ENCODE assay signal across 30 cellular contexts in the genomic region with DNA sequence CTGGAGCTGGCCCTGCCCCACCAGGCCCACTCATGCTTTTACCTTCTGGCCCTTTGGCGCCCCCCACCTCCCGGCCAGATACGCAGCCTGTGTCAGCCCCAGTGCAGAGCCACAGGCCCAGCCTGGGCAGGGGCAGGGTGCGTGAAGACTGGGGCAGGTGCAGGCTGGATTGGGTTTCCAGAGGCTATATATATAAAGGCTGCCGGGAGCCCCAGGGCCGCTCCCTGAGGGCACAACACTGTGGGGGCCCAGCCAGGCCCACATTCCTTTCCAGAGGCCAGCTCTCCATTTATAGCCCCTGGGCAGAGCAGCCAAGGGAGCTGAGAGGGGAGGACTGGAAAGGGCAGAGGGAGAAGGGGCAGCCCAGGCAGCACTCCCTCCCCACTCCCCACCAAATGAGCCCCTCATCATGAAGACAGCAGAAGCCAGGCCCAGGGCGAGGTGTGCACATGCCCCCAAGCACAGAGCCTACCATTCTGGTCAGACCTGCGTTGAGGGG. TPM values are rescaled to one million over a fixed set of nuclear protein-coding genes. Genes with fewer than 3 reads are reported as not detected.
DNase-seq lines count a peak whose midpoint lies in the region; ATAC-seq, FAIRE-seq and TF ChIP-seq lines count a peak whose summit lies in the region.
"Had no signal": no experiment of that assay in that cellular context is flagged by ENCODE, and none has a peak within 500 bp of the region (broad histone marks: within the 10 kb centered on the region; RNA-seq: fewer than 3 reads in every experiment).

No MANE protein-coding gene starts in this region.

- dilution Hi-C loops in mammary epithelial cell (cut with HindIII; ENCODE audit: low sequenced_read_pairs), result no loop called here

- TF ChIP-seq CTCF in H1 (IDR thresholded peaks at IDR 0.05; ENCODE audit: control extremely low read depth in 1 of 3, insufficient read depth in 1 of 3, low read depth in 1 of 3, low read length in 3 of 3) (peak; percentile 24 to 40 (median 34); a peak in 3 of 4 replicates), nephron progenitor cell (IDR thresholded peaks at IDR 0.05) (no peak), mammary epithelial cell (conservative IDR thresholded peaks at IDR 0.05 in 1 of 2, IDR thresholded peaks at IDR 0.05 in 1 of 2; ENCODE audit: extremely low read depth in 1 of 2, insufficient read depth in 1 of 2, low read depth in 1 of 2, low read length in 2 of 2) (no peak)

- H3K27ac Mint-ChIP-seq in nephron progenitor cell, result no peak overlapping the region
- H3K27ac Mint-ChIP-seq in activated CD8-positive, alpha-beta memory T cell treated with anti-CD3 and anti-CD28 coated beads, Interleukin-2, amount 10 ng/mL, durations not matched to agents 7 days and 5 days, result no peak overlapping the region
- H3K27ac Mint-ChIP-seq in naive thymus-derived CD8-positive, alpha-beta T cell, result no peak overlapping the region
- H3K27ac Mint-ChIP-seq: activated B cell treated with CpG ODN at 0.5 μM for 24 hours; activated naive CD4-positive, alpha-beta T cell treated with anti-CD3 and anti-CD28 coated beads, Interleukin-2, amount 10 ng/mL, durations not matched to agents 7 days and 5 days; activated T-helper 1 cell treated with anti-CD3 and anti-CD28 coated beads, Interleukin-12 subunit alpha, Interleukin-12 subunit beta, Interleukin-2, Interleukin-4 antibody, amounts not matched to agents 30 ng/mL and 10 ng/mL and 1 ng/mL, durations not matched to agents 14 hours and 24 hours and 36 hours; stimulated activated naive CD8-positive, alpha-beta T cell treated with anti-CD3 and anti-CD28 coated beads, Interleukin-15, amount 100 ng/mL, for 72 hours had no signal

- no peaks in the 10 kb centered on the region for H3K79me1 ChIP-seq in H1 (ENCODE audit: low read depth, low read length)

- no peak overlapping the region for H2BK15ac ChIP-seq in H1 (ENCODE audit: low read length)

- H3K23me2 ChIP-seq in H1 (ENCODE audit: low read depth, low read length), result peaks cover 3% of the 10 kb centered on the region

- H2BK20ac ChIP-seq in H1 (ENCODE audit: low read length), result no peak overlapping the region

- H3K36me3 ChIP-seq in H7 (replicated peaks; ENCODE audit: control insufficient read depth, insufficient read depth, low read length), result no peaks in the 10 kb centered on the region
- H3K36me3 ChIP-seq in H1 (ENCODE audit: control insufficient read depth in 2 of 4, insufficient read depth in 4 of 4, low read length in 3 of 4), result no peaks in the 10 kb centered on the region
- H3K36me3 ChIP-seq in mammary epithelial cell (ENCODE audit: insufficient read depth, low read length), result no peaks in the 10 kb centered on the region
- H3K36me3 ChIP-seq: BE2C, brain microvascular endothelial cell, thyroid gland had no signal

- H3K9ac ChIP-seq in H1 (replicated peaks in 1 of 4; ENCODE audit: extremely low read depth in 1 of 4, low read depth in 3 of 4, low read length in 3 of 4) (no peak overlapping the region), mammary epithelial cell (ENCODE audit: insufficient read depth, low read length) (no peak overlapping the region)

- no peak for ATAC-seq in activated CD8-positive, alpha-beta memory T cell treated with anti-CD3 and anti-CD28 coated beads, Interleukin-2, amount 10 ng/mL, durations not matched to agents 7 days and 5 days
- no peak for ATAC-seq in naive thymus-derived CD8-positive, alpha-beta T cell
- ATAC-seq in HG02885 (IDR thresholded peaks at IDR 0.05; ENCODE audit: poor library complexity, unreplicated experiment), result no peak
- ATAC-seq: mucosa of descending colon; Panc1; stimulated activated naive CD8-positive, alpha-beta T cell treated with anti-CD3 and anti-CD28 coated beads, Interleukin-15, amount 100 ng/mL, for 72 hours had no signal

- no peak overlapping the region for H3K4ac ChIP-seq in H1 (replicated peaks; ENCODE audit: insufficient read length, low read depth, low read length)

- POLR2A ChIA-PET in H1 (lab: Charles Lee; ENCODE audit: partially characterized antibody), result no interaction called here
- POLR2A ChIA-PET in naive thymus-derived CD8-positive, alpha-beta T cell (lab: Charles Lee), result no interaction called here

- no peak overlapping the region for H3K23ac ChIP-seq in H1 (ENCODE audit: insufficient read length)

- H2AFZ ChIP-seq in H1 (ENCODE audit: low read length), result no peak overlapping the region
- no peak overlapping the region for H2AFZ ChIP-seq in mammary epithelial cell (ENCODE audit: low read depth, low read length)

- H3K9me3 Mint-ChIP-seq in nephron progenitor cell, result no peaks in the 10 kb centered on the region
- no peaks in the 10 kb centered on the region for H3K9me3 Mint-ChIP-seq in activated CD8-positive, alpha-beta memory T cell treated with anti-CD3 and anti-CD28 coated beads, Interleukin-2, amount 10 ng/mL, durations not matched to agents 7 days and 5 days (ENCODE audit: low read depth)
- H3K9me3 Mint-ChIP-seq in naive thymus-derived CD8-positive, alpha-beta T cell, result no peaks in the 10 kb centered on the region
- H3K9me3 Mint-ChIP-seq: activated B cell treated with CpG ODN at 0.5 μM for 24 hours; activated naive CD4-positive, alpha-beta T cell treated with anti-CD3 and anti-CD28 coated beads, Interleukin-2, amount 10 ng/mL, durations not matched to agents 7 days and 5 days; activated T-helper 1 cell treated with anti-CD3 and anti-CD28 coated beads, Interleukin-12 subunit alpha, Interleukin-12 subunit beta, Interleukin-2, Interleukin-4 antibody, amounts not matched to agents 30 ng/mL and 10 ng/mL and 1 ng/mL, durations not matched to agents 14 hours and 24 hours and 36 hours; neural crest cell; stimulated activated naive CD8-positive, alpha-beta T cell treated with anti-CD3 and anti-CD28 coated beads, Interleukin-15, amount 100 ng/mL, for 72 hours had no signal

- no peak overlapping the region for H4K91ac ChIP-seq in H1 (replicated peaks; ENCODE audit: insufficient read length, low read length)

- H2BK12ac ChIP-seq in H1 (ENCODE audit: low read depth, low read length), result no peak overlapping the region

- H2BK5ac ChIP-seq in H1 (ENCODE audit: low read depth, low read length), result no peak overlapping the region

- H3K4me1 ChIP-seq in H1 (replicated peaks in 1 of 4; ENCODE audit: control insufficient read depth in 3 of 4, insufficient read depth in 4 of 4, low read length in 3 of 4), result peaks cover 0 to 8% (median 2%) of the 10 kb centered on the region in 4 experiments; a peak in 3 of 7 replicates
- H3K4me1 ChIP-seq in mammary epithelial cell (ENCODE audit: insufficient read depth, low read length), result no peaks in the 10 kb centered on the region
- H3K4me1 ChIP-seq: BE2C had no signal

- H3K4me1 Mint-ChIP-seq in nephron progenitor cell, result peaks cover 5% of the 10 kb centered on the region
- no peaks in the 10 kb centered on the region for H3K4me1 Mint-ChIP-seq in activated CD8-positive, alpha-beta memory T cell treated with anti-CD3 and anti-CD28 coated beads, Interleukin-2, amount 10 ng/mL, durations not matched to agents 7 days and 5 days
- H3K4me1 Mint-ChIP-seq in naive thymus-derived CD8-positive, alpha-beta T cell, result peaks cover 0 to 4% (median 0%) of the 10 kb centered on the region in 4 donors
- H3K4me1 Mint-ChIP-seq: activated B cell treated with CpG ODN at 0.5 μM for 24 hours; activated naive CD4-positive, alpha-beta T cell treated with anti-CD3 and anti-CD28 coated beads, Interleukin-2, amount 10 ng/mL, durations not matched to agents 7 days and 5 days; neural crest cell; stimulated activated naive CD8-positive, alpha-beta T cell treated with anti-CD3 and anti-CD28 coated beads, Interleukin-15, amount 100 ng/mL, for 72 hours had no signal

- H3K27ac ChIP-seq in H1 (ENCODE audit: low read depth, low read length), result no peak overlapping the region
- no peak overlapping the region for H3K27ac ChIP-seq in mammary epithelial cell (ENCODE audit: insufficient read depth, low read depth, low read length)
- H3K27ac ChIP-seq: brain microvascular endothelial cell, thyroid gland had no signal

- H4K8ac ChIP-seq in H1 (ENCODE audit: extremely low read depth, insufficient read depth, low read length), result no peak overlapping the region; the same call in 1 of the 2 replicates

- H3K4me3 Mint-ChIP-seq in nephron progenitor cell, result no peak overlapping the region
- no peak overlapping the region for H3K4me3 Mint-ChIP-seq in activated CD8-positive, alpha-beta memory T cell treated with anti-CD3 and anti-CD28 coated beads, Interleukin-2, amount 10 ng/mL, durations not matched to agents 7 days and 5 days
- no peak overlapping the region for H3K4me3 Mint-ChIP-seq in naive thymus-derived CD8-positive, alpha-beta T cell
- H3K4me3 Mint-ChIP-seq: activated B cell treated with CpG ODN at 0.5 μM for 24 hours; activated naive CD4-positive, alpha-beta T cell treated with anti-CD3 and anti-CD28 coated beads, Interleukin-2, amount 10 ng/mL, durations not matched to agents 7 days and 5 days; activated T-helper 1 cell treated with anti-CD3 and anti-CD28 coated beads, Interleukin-12 subunit alpha, Interleukin-12 subunit beta, Interleukin-2, Interleukin-4 antibody, amounts not matched to agents 30 ng/mL and 10 ng/mL and 1 ng/mL, durations not matched to agents 14 hours and 24 hours and 36 hours; neural crest cell; stimulated activated naive CD8-positive, alpha-beta T cell treated with anti-CD3 and anti-CD28 coated beads, Interleukin-15, amount 100 ng/mL, for 72 hours had no signal

- H3K56ac ChIP-seq in H1 (replicated peaks; ENCODE audit: insufficient read length, low read depth, low read length), result no peak overlapping the region

- intact Hi-C loops in mammary epithelial cell (cut with micrococcal nuclease), result no loop called here

- H2AK5ac ChIP-seq in H1 (ENCODE audit: low read depth, low read length), result no peak overlapping the region

- no peak for TF ChIP-seq EP300 in H1 (IDR thresholded peaks at IDR 0.05; ENCODE audit: borderline replicate concordance in 1 of 2, low read depth in 2 of 2, low read length in 2 of 2)

- H4K5ac ChIP-seq in H1 (ENCODE audit: insufficient read length, low read depth, low read length), result no peak overlapping the region

- H3K27me3 ChIP-seq in H7 (ENCODE audit: control insufficient read depth, insufficient read depth, low read length) (peaks cover 72% of the 10 kb centered on the region), H1 (replicated peaks in 1 of 4; ENCODE audit: control insufficient read depth in 3 of 4, extremely low read depth in 1 of 4, insufficient read depth in 3 of 4, low read length in 3 of 4) (peaks cover 26 to 57% (median 41%) of the 10 kb centered on the region in 4 experiments), mammary epithelial cell (ENCODE audit: insufficient read depth, low read length) (peaks cover 9% of the 10 kb centered on the region)

- 64% methylated on average over 8 of the region's 8 CpGs; no CpG with 5 or more reads in 1 of the 2 experiments for WGBS in H1 (ENCODE audit: extremely low coverage in 1 of 2, insufficient coverage in 1 of 2, insufficient read length in 1 of 2, insufficient replicate concordance in 2 of 2, low coverage in 1 of 2, low lambda C conversion rate in 2 of 2, missing lambda C conversion rate in 1 of 2), 2 experiments
- 71% methylated on average over 4 of the region's 8 CpGs for WGBS in mammary epithelial cell (ENCODE audit: low coverage, missing lambda C conversion rate)

- H3K14ac ChIP-seq in H1 (ENCODE audit: insufficient read length), result no peak overlapping the region

- BruUV-seq in mammary epithelial cell (replicated peaks; lab: Mats Ljungman, UMichigan), result no TSS peak

- DNase-seq in COLO668 (lab: John Stamatoyannopoulos, UW; ENCODE audit: unreplicated experiment), result peak; percentile 62
- peak; percentile 70 for DNase-seq in H7
- DNase-seq in H1 (ENCODE audit: low read depth in 1 of 2, low spot score in 2 of 2), result peak in 1 of 2 experiments; percentile 64
- peak; percentile 20 for DNase-seq in nephron progenitor cell
- no peak for DNase-seq in activated CD8-positive, alpha-beta memory T cell treated with anti-CD3 and anti-CD28 coated beads, Interleukin-2, amount 10 ng/mL, durations not matched to agents 7 days and 5 days
- no peak for DNase-seq in naive thymus-derived CD8-positive, alpha-beta T cell
- DNase-seq in mammary epithelial cell, result no peak
- DNase-seq: activated B cell treated with CpG ODN at 0.5 μM for 24 hours; activated naive CD4-positive, alpha-beta T cell treated with anti-CD3 and anti-CD28 coated beads, Interleukin-2, amount 10 ng/mL, durations not matched to agents 7 days and 5 days; BE2C; brain microvascular endothelial cell; DMS79; HCEC 1CT; mucosa of descending colon; NCI-H1694; NCI-H2171 treated with DMSO at 0.1 percent for 48 hours; NCI-H526 treated with DMSO at 0.1 percent for 48 hours; SIG-M5; stimulated activated naive CD8-positive, alpha-beta T cell treated with anti-CD3 and anti-CD28 coated beads, Interleukin-15, amount 100 ng/mL, for 72 hours; thyroid gland had no signal

- H3K79me2 ChIP-seq in H1 (ENCODE audit: control insufficient read depth in 1 of 2, insufficient read depth in 2 of 2, low read length in 2 of 2) (no peaks in the 10 kb centered on the region), mammary epithelial cell (ENCODE audit: insufficient read depth, low read length) (no peaks in the 10 kb centered on the region)

- H4K20me1 ChIP-seq in H1 (replicated peaks in 1 of 2; ENCODE audit: control insufficient read depth in 1 of 2, insufficient read depth in 2 of 2, low read length in 2 of 2) (peaks cover 2 to 4% of the 10 kb centered on the region in 2 experiments), mammary epithelial cell (ENCODE audit: insufficient read depth, low read length) (no peaks in the 10 kb centered on the region)

- H3K4me3 ChIP-seq in H7 (ENCODE audit: insufficient read depth, low read depth, low read length) (no peak overlapping the region), H1 (ENCODE audit: extremely low read depth in 1 of 4, insufficient read depth in 2 of 4, low read depth in 3 of 4, low read length in 4 of 4) (no peak overlapping the region), mammary epithelial cell (replicated peaks in 1 of 3; ENCODE audit: insufficient read depth in 1 of 3, low read depth in 2 of 3, low read length in 3 of 3) (no peak overlapping the region)
- H3K4me3 ChIP-seq: lung, mucosa of descending colon, thyroid gland had no signal

- no peak for FAIRE-seq in H1 (lab: Jason Lieb, UNC)
- FAIRE-seq: endothelial cell of umbilical vein, HTR-8/SVneo, keratinocyte had no signal

- TF ChIP-seq POLR2A in H1 (IDR thresholded peaks at IDR 0.05; ENCODE audit: control extremely low read depth in 1 of 2, low read depth in 2 of 2, low read length in 2 of 2), result no peak

- in situ Hi-C loops in mammary epithelial cell (cut with MboI; ENCODE audit: low sequenced_read_pairs in 2 of 2), result no loop called here

- H2BK120ac ChIP-seq in H1 (replicated peaks; ENCODE audit: low read depth, low read length), result no peak overlapping the region

- no peak overlapping the region for H3K18ac ChIP-seq in H1 (ENCODE audit: extremely low read depth, low read length)

- H3K4me2 ChIP-seq in H1 (ENCODE audit: insufficient read depth in 1 of 2, low read depth in 2 of 2, low read length in 2 of 2) (no peak overlapping the region), mammary epithelial cell (ENCODE audit: insufficient read depth, low read depth, low read length) (no peak overlapping the region)

- H3K9me3 ChIP-seq in H1 (ENCODE audit: insufficient read depth in 2 of 2, low read depth in 1 of 2, low read length in 1 of 2) (no peaks in the 10 kb centered on the region), mammary epithelial cell (replicated peaks; ENCODE audit: insufficient read depth, low read length) (no peaks in the 10 kb centered on the region)
- H3K9me3 ChIP-seq: BE2C, mucosa of descending colon, thyroid gland had no signal

- H3K36me3 Mint-ChIP-seq in nephron progenitor cell (ENCODE audit: low read depth), result no peaks in the 10 kb centered on the region
- H3K36me3 Mint-ChIP-seq in activated CD8-positive, alpha-beta memory T cell treated with anti-CD3 and anti-CD28 coated beads, Interleukin-2, amount 10 ng/mL, durations not matched to agents 7 days and 5 days, result no peaks in the 10 kb centered on the region
- no peaks in the 10 kb centered on the region for H3K36me3 Mint-ChIP-seq in naive thymus-derived CD8-positive, alpha-beta T cell
- H3K36me3 Mint-ChIP-seq: activated naive CD4-positive, alpha-beta T cell treated with anti-CD3 and anti-CD28 coated beads, Interleukin-2, amount 10 ng/mL, durations not matched to agents 7 days and 5 days had no signal

- CTCF ChIA-PET in H1 (lab: Charles Lee; ENCODE audit: partially characterized antibody) (interaction anchor here (0.9 to 15.7 kb wide), 10 partner anchors 17 to 264 kb away, joined by 3 to 290 read pairs (median 3); partner anchors contain the start of gene KCNC1), mammary epithelial cell (lab: Charles Lee; ENCODE audit: low non-redundant PET) (no interaction called here)
- CTCF ChIA-PET in activated CD8-positive, alpha-beta memory T cell treated with anti-CD3 and anti-CD28 coated beads, Interleukin-2, amount 10 ng/mL, durations not matched to agents 7 days and 5 days (lab: Charles Lee), result no interaction called here

- peak; percentile 37 to 52; a peak in 3 of 4 replicates for TF ChIP-seq RAD21 in H1 (IDR thresholded peaks at IDR 0.05 in 1 of 2, conservative IDR thresholded peaks at IDR 0.05 in 1 of 2; ENCODE audit: low read depth in 2 of 2, low read length in 2 of 2)

- H3K27me3 Mint-ChIP-seq in nephron progenitor cell (ENCODE audit: low read depth, poor library complexity), result no peaks in the 10 kb centered on the region
- H3K27me3 Mint-ChIP-seq in activated CD8-positive, alpha-beta memory T cell treated with anti-CD3 and anti-CD28 coated beads, Interleukin-2, amount 10 ng/mL, durations not matched to agents 7 days and 5 days, result peaks cover 19% of the 10 kb centered on the region
- peaks cover 8 to 18% (median 14%) of the 10 kb centered on the region in 5 donors for H3K27me3 Mint-ChIP-seq in naive thymus-derived CD8-positive, alpha-beta T cell

RNA-seq across cellular contexts. Expression of gene MYOD1, which starts 5.0 kb away (rescaled TPM):
- total RNA-seq in H7 (2014; rRNA removed; shearing (Covaris generic)), result not detected in 2 replicates
- not detected in 2 replicates for total RNA-seq in H1 (2021; fragmentation: NEBNext Ultra II Directional; extraction: Animal tissue kit (Norgen Biotek cat#: 25700))
- polyA plus RNA-seq in H1 (2011; rRNA removed), result 0.06 TPM in 1 of 2 replicates, not detected in the other
- polyA plus RNA-seq in H1 (2011; cell fraction: cytosol; rRNA removed), result not detected
- polyA plus RNA-seq in H1 (2011; cell fraction: nucleus; rRNA removed), result not detected
- not detected in 4 replicates for polyA plus RNA-seq in H1 (2012, experiment 1 of 2)
- not detected for polyA plus RNA-seq in H1 (2012, experiment 2 of 2)
- not detected for polyA plus RNA-seq in H1 (2013, experiment 1 of 2)
- not detected for polyA plus RNA-seq in H1 (2013, experiment 2 of 2)
- not detected in 2 replicates for polyA minus RNA-seq in H1 (2011; rRNA and poly(A)+ RNA removed)
- polyA minus RNA-seq in H1 (2011; cell fraction: cytosol; rRNA and poly(A)+ RNA removed), result not detected
- polyA minus RNA-seq in H1 (2011; cell fraction: nucleus; rRNA and poly(A)+ RNA removed), result not detected
- not detected for total RNA-seq in activated CD8-positive, alpha-beta memory T cell treated with anti-CD3 and anti-CD28 coated beads, Interleukin-2, amount 10 ng/mL, durations not matched to agents 7 days and 5 days
- not detected for total RNA-seq in naive thymus-derived CD8-positive, alpha-beta T cell
- not detected for polyA plus RNA-seq in naive thymus-derived CD8-positive, alpha-beta T cell
- not detected for total RNA-seq in mammary epithelial cell
- polyA plus RNA-seq in mammary epithelial cell, result not detected
- not detected for polyA minus RNA-seq in mammary epithelial cell
- total RNA-seq: A673; activated B cell treated with CpG ODN at 0.5 μM for 24 hours; activated T-helper 1 cell treated with anti-CD3 and anti-CD28 coated beads, Interleukin-12 subunit alpha, Interleukin-12 subunit beta, Interleukin-2, Interleukin-4 antibody, amounts not matched to agents 30 ng/mL and 10 ng/mL and 1 ng/mL, durations not matched to agents 14 hours and 24 hours and 36 hours; chondrocyte; endothelial cell of umbilical vein; lung; mucosa of descending colon; neural crest cell; thyroid gland had no signal
- polyA plus RNA-seq: endothelial cell of umbilical vein, keratinocyte, lung had no signal

RNA-seq across cellular contexts. Expression of gene KCNC1, which starts 20.2 kb away (rescaled TPM):
- not detected in 2 replicates for total RNA-seq in H7 (2014; rRNA removed; shearing (Covaris generic))
- total RNA-seq in H1 (2021; fragmentation: NEBNext Ultra II Directional; extraction: Animal tissue kit (Norgen Biotek cat#: 25700)), result 0.19 and 0.26 TPM in 2 replicates
- polyA plus RNA-seq in H1 (2011; rRNA removed) (0.08 and 0.11 TPM in 2 replicates), mammary epithelial cell (not detected)
- polyA plus RNA-seq in H1 (2011; cell fraction: cytosol; rRNA removed), result 0.13 TPM
- polyA plus RNA-seq in H1 (2011; cell fraction: nucleus; rRNA removed), result 0.17 TPM
- 0.16 to 0.52 TPM (median 0.34 TPM) in 4 replicates for polyA plus RNA-seq in H1 (2012, experiment 1 of 2)
- 0.22 TPM for polyA plus RNA-seq in H1 (2012, experiment 2 of 2)
- polyA plus RNA-seq in H1 (2013, experiment 1 of 2), result 0.04 TPM
- 0.04 TPM for polyA plus RNA-seq in H1 (2013, experiment 2 of 2)
- 0.09 and 0.49 TPM in 2 replicates for polyA minus RNA-seq in H1 (2011; rRNA and poly(A)+ RNA removed)
- polyA minus RNA-seq in H1 (2011; cell fraction: cytosol; rRNA and poly(A)+ RNA removed), result not detected
- 0.20 TPM for polyA minus RNA-seq in H1 (2011; cell fraction: nucleus; rRNA and poly(A)+ RNA removed)
- not detected for total RNA-seq in activated CD8-positive, alpha-beta memory T cell treated with anti-CD3 and anti-CD28 coated beads, Interleukin-2, amount 10 ng/mL, durations not matched to agents 7 days and 5 days
- not detected for total RNA-seq in naive thymus-derived CD8-positive, alpha-beta T cell
- under 1 TPM in 1 of 3 donors, not detected in 2; 0.60 TPM for polyA plus RNA-seq in naive thymus-derived CD8-positive, alpha-beta T cell
- not detected for total RNA-seq in mammary epithelial cell
- polyA minus RNA-seq in mammary epithelial cell, result not detected
- total RNA-seq: activated B cell treated with CpG ODN at 0.5 μM for 24 hours; activated T-helper 1 cell treated with anti-CD3 and anti-CD28 coated beads, Interleukin-12 subunit alpha, Interleukin-12 subunit beta, Interleukin-2, Interleukin-4 antibody, amounts not matched to agents 30 ng/mL and 10 ng/mL and 1 ng/mL, durations not matched to agents 14 hours and 24 hours and 36 hours; endothelial cell of umbilical vein; lung had no signal
- polyA plus RNA-seq: endothelial cell of umbilical vein, keratinocyte had no signal

Comparison
In these comparisons a context has a peak if more than half of its experiments do, and no peak if none do; other contexts are left out.
1. DNase-seq: peak in COLO668 (single experiment), H7 (single experiment) and nephron progenitor cell (single experiment); none in activated CD8-positive, alpha-beta memory T cell treated with anti-CD3 and anti-CD28 coated beads, Interleukin-2, amount 10 ng/mL, durations not matched to agents 7 days and 5 days (single experiment), naive thymus-derived CD8-positive, alpha-beta T cell (0 of 10) and mammary epithelial cell (single experiment).
2. CTCF ChIP-seq: peak in H1 (3 of 3); none in nephron progenitor cell (single experiment) and mammary epithelial cell (0 of 2).